19 cellular contexts compared by ENCODE assay signal in the genomic region with DNA sequence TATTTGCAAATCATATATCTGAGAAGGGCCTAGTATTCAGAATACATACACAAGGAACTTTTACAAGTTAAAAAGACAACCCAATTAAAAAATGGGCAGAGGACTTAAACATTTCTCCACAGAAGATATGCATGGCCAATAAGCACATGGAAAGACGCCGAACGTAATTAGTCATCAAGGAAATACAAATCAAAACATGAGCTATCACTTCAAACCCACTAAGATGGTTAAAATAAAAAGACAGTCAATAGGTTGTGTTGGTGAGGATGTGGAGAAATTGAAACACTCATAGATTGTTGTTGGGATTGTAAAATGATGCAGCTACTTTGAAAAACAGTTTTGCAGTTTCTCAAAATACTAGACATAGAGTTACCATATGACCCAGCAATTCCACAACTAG.
"Had no signal": no experiment of that assay in that cellular context is flagged by ENCODE, and none has a peak within 500 bp of the region (broad histone marks: within the 10 kb centered on the region; RNA-seq: fewer than 3 reads in every experiment).

No MANE protein-coding gene starts in this region.

- H3K27me3 ChIP-seq: neural progenitor cell, stomach, testis, upper lobe of left lung had no signal

- DNase-seq: activated CD4-positive, CD25-positive, alpha-beta regulatory T cell treated with anti-CD3 and anti-CD28 coated beads, Interleukin-2, amount 50 U/mL, for 72 hours; activated naive CD4-positive, alpha-beta T cell treated with anti-CD3 and anti-CD28 coated beads for 36 hours; activated naive CD8-positive, alpha-beta T cell treated with anti-CD3 and anti-CD28 coated beads, Interleukin-2, amount 50 U/mL, for 24 hours; aorta; cortex of kidney; effector CD4-positive, alpha-beta T cell; foreskin melanocyte; immature natural killer cell; naive B cell; spleen; stomach; T-cell; T-helper 9 cell; testis had no signal

- H2AFZ ChIP-seq: neural progenitor cell had no signal

- H3K9ac ChIP-seq: neural progenitor cell had no signal

- H3K4me1 ChIP-seq: spleen had no signal

- H3K4me2 ChIP-seq: neural progenitor cell had no signal

- H3K4me3 ChIP-seq: lung, neural progenitor cell, spleen, stomach, testis, upper lobe of left lung had no signal

- ATAC-seq: activated naive CD8-positive, alpha-beta T cell treated with anti-CD3 and anti-CD28 coated beads, Interleukin-2, amount 50 U/mL, for 24 hours; activated T-helper 17 cell treated with anti-CD3 and anti-CD28 coated beads, Interleukin-2, amount 50 U/mL, for 72 hours; sciatic nerve; T-cell had no signal

- H3K36me3 ChIP-seq: neural progenitor cell, spleen, stomach, upper lobe of left lung had no signal

- H3K9me3 ChIP-seq: spleen, stomach, testis, upper lobe of left lung had no signal

- H3K27ac ChIP-seq: neural progenitor cell, upper lobe of left lung had no signal
